In genomic region chr9:6006968-6007769, GRCh38 we compare ENCODE assay signal across 8 cellular contexts. TPM values are rescaled to one million over a fixed set of nuclear protein-coding genes. Genes with fewer than 3 reads are reported as not detected.
DNase-seq lines count a peak whose midpoint lies in the region; ATAC-seq, FAIRE-seq and TF ChIP-seq lines count a peak whose summit lies in the region.

No MANE protein-coding gene starts in this region.

- under 1% methylated on average over 22 of the region's 68 CpGs for WGBS in K562 (ENCODE audit: insufficient coverage, low coverage, missing lambda C conversion rate)

- TF ChIP-seq POLR2A in K562 (conservative IDR thresholded peaks at IDR 0.05) (no peak), gastrocnemius medialis (IDR thresholded peaks at IDR 0.05) (peak; percentile 34 to 53)

- CTCF ChIA-PET in K562 (lab: Yijun Ruan, JAX; ENCODE audit: low intra/inter-chr PET ratio): no interaction called here

- peak; percentile 31 for FAIRE-seq in TTC549 (lab: Jason Lieb, UNC)
- peak; percentile 89 for FAIRE-seq in K562 (lab: Jason Lieb, UNC)

- peak overlapping the region; percentile 84 for H3K4me2 ChIP-seq in K562 (ENCODE audit: insufficient read depth, low read length)

- peak overlapping the region; percentile 63; the same call in 1 of the 2 replicates for H2AFZ ChIP-seq in K562 (ENCODE audit: low read depth, low read length)

- in situ Hi-C loops in K562 (cut with MboI): no loop called here
- in situ Hi-C loops in gastrocnemius medialis (cut with MboI; ENCODE audit: low sequenced_read_pairs in 4 of 4): loop anchor here in 2 of 4 donors (25.0 kb wide), 2 partner anchors 370 to 680 kb away; partner anchors contain the start of gene RIC1 (in 1 of the 2)

- no peaks in the 10 kb centered on the region for H3K9me1 ChIP-seq in K562 (ENCODE audit: control insufficient read depth, insufficient read depth, low read length)

- ATAC-seq in HG03045 (IDR thresholded peaks at IDR 0.05; ENCODE audit: unreplicated experiment) (peak; percentile 75), K562 (peak; percentile 96), gastrocnemius medialis (peak; percentile 7 to 16)

- POLR2A ChIA-PET in K562 (lab: Yijun Ruan, JAX): interaction anchor here (0.6 kb wide), 2 partner anchors 9 to 374 kb away, joined by 3 read pairs; no protein-coding TSS in a partner anchor

- no peak for TF ChIP-seq RAD21 in K562 (CRISPR knock-in tag; conservative IDR thresholded peaks at IDR 0.05 in 1 of 2, IDR thresholded peaks at IDR 0.05 in 1 of 2)

- 0 out of 6 replicates have a peak, but pooled peaks of 1 of the 3 experiments have one; percentile 1 for TF ChIP-seq CTCF in K562 (IDR thresholded peaks at IDR 0.05 in 2 of 3, conservative IDR thresholded peaks at IDR 0.05 in 1 of 3; ENCODE audit: insufficient read depth in 2 of 3, low read depth in 1 of 3, low read length in 3 of 3)
- no peak for TF ChIP-seq CTCF in gastrocnemius medialis (IDR thresholded peaks at IDR 0.05 in 4 of 5, conservative IDR thresholded peaks at IDR 0.05 in 1 of 5)

- TF ChIP-seq EP300 in K562 (IDR thresholded peaks at IDR 0.05; ENCODE audit: low read length): no peak

- peaks cover 15% of the 10 kb centered on the region; the same call in 2 of the 3 replicates for H3K36me3 ChIP-seq in K562 (ENCODE audit: control insufficient read depth, insufficient read depth, low read length)
- no peaks in the 10 kb centered on the region for H3K36me3 ChIP-seq in gastrocnemius medialis

- no TSS peak for BruUV-seq in K562 (replicated peaks; lab: Mats Ljungman, UMichigan)

- DNase-seq in NCI-H1417 (lab: John Stamatoyannopoulos, UW) (peak; percentile 76 to 85 (median 82)), NCI-H1417 treated with DMSO at 0.1 percent for 48 hours (lab: John Stamatoyannopoulos, UW) (no peak), NCI-H2107 (lab: John Stamatoyannopoulos, UW) (peak; percentile 82), K562 (ENCODE audit: extremely low read depth in 1 of 4, low spot score in 3 of 4) (peak; percentile 70 to 93 (median 74)), gastrocnemius medialis (peak; percentile 74 to 75)

- H3K79me2 ChIP-seq in K562 (ENCODE audit: control insufficient read depth, insufficient read depth, low read length): peaks cover 72% of the 10 kb centered on the region

- H3K9me3 ChIP-seq in K562 (replicated peaks; ENCODE audit: control insufficient read depth, insufficient read depth, low read depth, low read length) (no peaks in the 10 kb centered on the region), gastrocnemius medialis (no peaks in the 10 kb centered on the region)

- no peaks in the 10 kb centered on the region for H3K27me3 ChIP-seq in K562 (ENCODE audit: control insufficient read depth in 2 of 2, insufficient read depth in 2 of 2, low read length in 2 of 2)
- no peaks in the 10 kb centered on the region for H3K27me3 ChIP-seq in gastrocnemius medialis

- H3K4me3 ChIP-seq in K562 (peak overlapping the region; percentile 80), iPS-11a (ENCODE audit: low read depth, low read length) (peak overlapping the region; percentile 77), gastrocnemius medialis (peak overlapping the region; percentile 81 to 96 (median 94))

- intact Hi-C loops in K562 (cut with micrococcal nuclease) (loop anchor here (5.0 kb wide), 1 partner anchor 380 kb away; the partner anchor contains the start of gene RIC1), gastrocnemius medialis (cut with DNase I; ENCODE audit: low total_unique reads) (loop anchor here (5.0 to 10.0 kb wide), 2 partner anchors 62 to 675 kb away; no protein-coding TSS in a partner anchor)

- H3K9ac ChIP-seq in K562 (ENCODE audit: insufficient read depth in 1 of 2, low read depth in 2 of 2, low read length in 2 of 2): peak overlapping the region; percentile 61 to 92; a peak in 3 of 4 replicates

- peaks cover 7 to 17% of the 10 kb centered on the region in 2 experiments; a peak in 3 of 5 replicates for H3K4me1 ChIP-seq in K562 (replicated peaks in 1 of 2; ENCODE audit: control insufficient read depth in 2 of 2, insufficient read depth in 2 of 2, low read length in 2 of 2)
- H3K4me1 ChIP-seq in gastrocnemius medialis: peaks cover 55 to 69% of the 10 kb centered on the region in 2 donors

- peaks cover 12% of the 10 kb centered on the region; the same call in 1 of the 2 replicates for H4K20me1 ChIP-seq in K562 (replicated peaks; ENCODE audit: control insufficient read depth, insufficient read depth, low read length)

- H3K27ac ChIP-seq in K562 (ENCODE audit: extremely low read depth, low read depth, low read length) (peak overlapping the region; percentile 84), gastrocnemius medialis (peak overlapping the region; percentile 96 to 99 (median 99))

TF ChIP-seq in K562, 482 proteins besides CTCF, POLR2A, EP300 and RAD21 (continues in another document):
- no peak for TF ChIP-seq TRIM24 (IDR thresholded peaks at IDR 0.05)
- no peak for TF ChIP-seq ZNF197 (CRISPR knock-in tag; IDR thresholded peaks at IDR 0.05; ENCODE audit: low read depth)
- no peak for TF ChIP-seq ILK (tag; IDR thresholded peaks at IDR 0.05; ENCODE audit: borderline replicate concordance, low read depth)
- no peak for TF ChIP-seq ETS2 (tag; IDR thresholded peaks at IDR 0.05; ENCODE audit: borderline replicate concordance, poor library complexity, severe bottlenecking)
- TF ChIP-seq SREBF1 (IDR thresholded peaks at IDR 0.05; ENCODE audit: borderline replicate concordance, low read depth, low read length): no peak
- TF ChIP-seq, protein P1, sequence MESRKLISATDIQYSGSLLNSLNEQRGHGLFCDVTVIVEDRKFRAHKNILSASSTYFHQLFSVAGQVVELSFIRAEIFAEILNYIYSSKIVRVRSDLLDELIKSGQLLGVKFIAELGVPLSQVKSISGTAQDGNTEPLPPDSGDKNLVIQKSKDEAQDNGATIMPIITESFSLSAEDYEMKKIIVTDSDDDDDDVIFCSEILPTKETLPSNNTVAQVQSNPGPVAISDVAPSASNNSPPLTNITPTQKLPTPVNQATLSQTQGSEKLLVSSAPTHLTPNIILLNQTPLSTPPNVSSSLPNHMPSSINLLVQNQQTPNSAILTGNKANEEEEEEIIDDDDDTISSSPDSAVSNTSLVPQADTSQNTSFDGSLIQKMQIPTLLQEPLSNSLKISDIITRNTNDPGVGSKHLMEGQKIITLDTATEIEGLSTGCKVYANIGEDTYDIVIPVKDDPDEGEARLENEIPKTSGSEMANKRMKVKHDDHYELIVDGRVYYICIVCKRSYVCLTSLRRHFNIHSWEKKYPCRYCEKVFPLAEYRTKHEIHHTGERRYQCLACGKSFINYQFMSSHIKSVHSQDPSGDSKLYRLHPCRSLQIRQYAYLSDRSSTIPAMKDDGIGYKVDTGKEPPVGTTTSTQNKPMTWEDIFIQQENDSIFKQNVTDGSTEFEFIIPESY (CRISPR knock-in tag; IDR thresholded peaks at IDR 0.05): no peak
- TF ChIP-seq CBFA2T3 (IDR thresholded peaks at IDR 0.05): no peak
- TF ChIP-seq ZFPM2 (CRISPR knock-in tag; IDR thresholded peaks at IDR 0.05): no peak
- no peak for TF ChIP-seq ZNF551 (CRISPR knock-in tag; IDR thresholded peaks at IDR 0.05)
- no peak for TF ChIP-seq ELF4 (CRISPR knock-in tag; IDR thresholded peaks at IDR 0.05)
- TF ChIP-seq ZBTB8A (IDR thresholded peaks at IDR 0.05; ENCODE audit: partially characterized antibody): no peak
- TF ChIP-seq, protein P2, sequence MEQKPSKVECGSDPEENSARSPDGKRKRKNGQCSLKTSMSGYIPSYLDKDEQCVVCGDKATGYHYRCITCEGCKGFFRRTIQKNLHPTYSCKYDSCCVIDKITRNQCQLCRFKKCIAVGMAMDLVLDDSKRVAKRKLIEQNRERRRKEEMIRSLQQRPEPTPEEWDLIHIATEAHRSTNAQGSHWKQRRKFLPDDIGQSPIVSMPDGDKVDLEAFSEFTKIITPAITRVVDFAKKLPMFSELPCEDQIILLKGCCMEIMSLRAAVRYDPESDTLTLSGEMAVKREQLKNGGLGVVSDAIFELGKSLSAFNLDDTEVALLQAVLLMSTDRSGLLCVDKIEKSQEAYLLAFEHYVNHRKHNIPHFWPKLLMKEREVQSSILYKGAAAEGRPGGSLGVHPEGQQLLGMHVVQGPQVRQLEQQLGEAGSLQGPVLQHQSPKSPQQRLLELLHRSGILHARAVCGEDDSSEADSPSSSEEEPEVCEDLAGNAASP (IDR thresholded peaks at IDR 0.05): no peak

RNA-seq across cellular contexts. Expression of gene RANBP6, which starts 8.3 kb away (rescaled TPM):
- 6.1 and 24.3 TPM in 2 replicates for total RNA-seq in K562 (2011; cell fraction: chromatin; rRNA removed; ENCODE audit: low replicate concordance)
- 4.7 and 8.7 TPM in 2 replicates for total RNA-seq in K562 (2011; cell fraction: nucleolus; rRNA removed)
- 11.1 TPM in 2 replicates for total RNA-seq in K562 (2011; cell fraction: nucleoplasm; rRNA removed)
- total RNA-seq in K562 (2014; rRNA removed) (9.0 and 11.0 TPM in 2 replicates), K562 (2014; rRNA removed; fragmentation: Illumina TruSeq; extraction: Trizol) (19.9 and 20.3 TPM in 2 replicates), K562 (2015; rRNA removed; fragmentation: Illumina TruSeq; extraction: Trizol) (16.4 and 16.7 TPM in 2 replicates), K562 (2021) (11.5 and 11.7 TPM in 2 replicates), gastrocnemius medialis (10 to 100 TPM in 3 of 4 donors, 1 to 10 TPM in 1; 8.1 to 21.0 (median 16.9) TPM)
- polyA plus RNA-seq in K562 (2011; rRNA removed) (15.2 and 18.3 TPM in 2 replicates), K562 (2014; fragmentation: Illumina TruSeq; extraction: Trizol) (10.4 and 11.2 TPM in 2 replicates), K562 (2014; fragmentation: Nextera tagmentation; extraction: Ambion mirVana) (10 to 100 TPM; 10.7 to 15.9 TPM), K562 (2014; rRNA removed) (10.4 and 10.7 TPM in 2 replicates)
- 2.7 and 6.4 TPM in 2 replicates for polyA plus RNA-seq in K562 (2011; cell fraction: cytosol; rRNA removed)
- 5.3 and 9.4 TPM in 2 replicates for polyA plus RNA-seq in K562 (2011; cell fraction: nucleus; rRNA removed)
- 7.8 and 10.6 TPM in 2 replicates for polyA plus RNA-seq in K562 (2012)
- polyA minus RNA-seq in K562 (2011; rRNA and poly(A)+ RNA removed): 21.5 and 22.4 TPM in 2 replicates
- 8.2 and 9.4 TPM in 2 replicates for polyA minus RNA-seq in K562 (2011; cell fraction: cytosol; rRNA and poly(A)+ RNA removed)
- polyA minus RNA-seq in K562 (2011; cell fraction: nucleus; rRNA and poly(A)+ RNA removed): 8.5 and 18.0 TPM in 2 replicates

Comparison
In these comparisons a context has a peak if more than half of its experiments do, and no peak if none do; other contexts are left out.
1. ATAC-seq: peak in every context shown above with its lines; median percentile 96 in K562; 75 in HG03045; 12 in gastrocnemius medialis.